ENCODE assay signal across 22 cellular contexts in genomic region chr7:27128034-27128433, GRCh38. TPM values are rescaled to one million over a fixed set of nuclear protein-coding genes. Genes with fewer than 3 reads are reported as not detected.
DNase-seq lines count a peak whose midpoint lies in the region; ATAC-seq, FAIRE-seq and TF ChIP-seq lines count a peak whose summit lies in the region.
"Had no signal": no experiment of that assay in that cellular context is flagged by ENCODE, and none has a peak within 500 bp of the region (broad histone marks: within the 10 kb centered on the region; RNA-seq: fewer than 3 reads in every experiment).

No MANE protein-coding gene starts in this region.

- H3K79me1 ChIP-seq in mesenchymal stem cell (replicated peaks; ENCODE audit: low read length, poor library complexity, severe bottlenecking): no peaks in the 10 kb centered on the region

- no TSS peak for BruUV-seq in OCI-LY7 (replicated peaks; lab: Mats Ljungman, UMichigan)

- WGBS in mesenchymal stem cell: 27% methylated on average over 2 of the region's 2 CpGs
- 35 to 44% methylated on average over 2 of the region's 2 CpGs for WGBS in pancreas, 2 donors

- H3K9ac ChIP-seq in colonic mucosa (ENCODE audit: low read depth in 2 of 2, low read length in 2 of 2): peak overlapping the region in 1 of 2 donors; percentile 36
- H3K9ac ChIP-seq in mesenchymal stem cell (ENCODE audit: low read length): no peak overlapping the region
- H3K9ac ChIP-seq in stomach smooth muscle (ENCODE audit: low read length in 2 of 2): peak overlapping the region; percentile 29 to 89
- H3K9ac ChIP-seq: KMS-11 had no signal

- no peak overlapping the region for H3K4ac ChIP-seq in mesenchymal stem cell (ENCODE audit: low read depth in 1 of 2, low read length in 2 of 2)

- H3K9me2 ChIP-seq in OCI-LY7 (ENCODE audit: insufficient read depth, low read length): no peaks in the 10 kb centered on the region

- TF ChIP-seq CTCF in HEK293 (tag by site-specific recombination; IDR thresholded peaks at IDR 0.05) (no peak), colonic mucosa (IDR thresholded peaks at IDR 0.05) (no peak), OCI-LY7 (conservative IDR thresholded peaks at IDR 0.05; ENCODE audit: low read length) (no peak), pancreas (IDR thresholded peaks at IDR 0.05) (no peak)

- no peaks in the 10 kb centered on the region for H3K4me1 Mint-ChIP-seq in activated naive CD4-positive, alpha-beta T cell treated with anti-CD3 and anti-CD28 coated beads, Interleukin-2, amount 10 ng/mL, durations not matched to agents 7 days and 5 days

- DNase-seq in colonic mucosa (peak; percentile 26), mesenchymal stem cell (no peak), OCI-LY7 (ENCODE audit: low spot score) (no peak), pancreas (no peak), activated gamma-delta T cell treated with Interleukin-2 at 50 U/mL for 16 hours (no peak)
- no peak for DNase-seq in activated naive CD4-positive, alpha-beta T cell treated with anti-CD3 and anti-CD28 coated beads, Interleukin-2, amount 10 ng/mL, durations not matched to agents 7 days and 5 days
- DNase-seq: activated CD4-positive, alpha-beta T cell treated with anti-CD3 and anti-CD28 coated beads for 48 hours; activated CD8-positive, alpha-beta memory T cell treated with anti-CD3 and anti-CD28 coated beads, Interleukin-2, amount 50 U/mL, for 48 hours; activated naive CD4-positive, alpha-beta T cell treated with Interleukin-2 at 50 U/mL for 16 hours; BE2C; effector CD8-positive, alpha-beta T cell; H7; hippocampal formation; NCI-H1092 treated with DMSO at 0.1 percent for 48 hours; NCI-H526 treated with DMSO at 0.1 percent for 48 hours had no signal

- H2BK120ac ChIP-seq in mesenchymal stem cell (ENCODE audit: low read depth, low read length): no peak overlapping the region

- H3K27me3 ChIP-seq in colonic mucosa (no peaks in the 10 kb centered on the region), mesenchymal stem cell (ENCODE audit: control insufficient read depth in 1 of 2, insufficient read depth in 1 of 2, low read length in 2 of 2) (no peaks in the 10 kb centered on the region), stomach smooth muscle (ENCODE audit: control insufficient read depth in 1 of 2, insufficient read depth in 2 of 2, low read length in 2 of 2) (no peaks in the 10 kb centered on the region), pancreas (peaks cover 0 to 76% (median 12%) of the 10 kb centered on the region in 4 donors)

- H2AFZ ChIP-seq in mesenchymal stem cell (ENCODE audit: low read depth, low read length) (no peak overlapping the region), OCI-LY7 (ENCODE audit: low read length) (no peak overlapping the region)

- H3K4me3 Mint-ChIP-seq in activated naive CD4-positive, alpha-beta T cell treated with anti-CD3 and anti-CD28 coated beads, Interleukin-2, amount 10 ng/mL, durations not matched to agents 7 days and 5 days: no peak overlapping the region

- H3K27ac ChIP-seq in HEK293 (ENCODE audit: extremely low read depth, low read depth, low read length) (peak overlapping the region; percentile 100), colonic mucosa (no peak overlapping the region), mesenchymal stem cell (ENCODE audit: low read length, poor library complexity, severe bottlenecking) (no peak overlapping the region), stomach smooth muscle (ENCODE audit: low read length) (peak overlapping the region; percentile 98), OCI-LY7 (ENCODE audit: low read depth, low read length, poor library complexity, severe bottlenecking) (no peak overlapping the region), pancreas (no peak overlapping the region)
- H3K27ac ChIP-seq: cardiac muscle cell, KMS-11 had no signal

- no peak overlapping the region for H2BK12ac ChIP-seq in mesenchymal stem cell (ENCODE audit: low read length in 2 of 2)

- H3K18ac ChIP-seq in mesenchymal stem cell (ENCODE audit: low read depth in 1 of 2, low read length in 2 of 2): no peak overlapping the region

- H3K23ac ChIP-seq in mesenchymal stem cell (ENCODE audit: low read length in 2 of 2): no peak overlapping the region

- no peak overlapping the region for H3K4me2 ChIP-seq in mesenchymal stem cell (ENCODE audit: low read length, poor library complexity, severe bottlenecking)
- no peak overlapping the region for H3K4me2 ChIP-seq in OCI-LY7 (ENCODE audit: low read length)
- H3K4me2 ChIP-seq: KMS-11, smooth muscle cell had no signal

- CTCF ChIA-PET in HEK293 (lab: Yijun Ruan, JAX): interaction anchor here (0.8 to 1.6 kb wide), 4 partner anchors 8 to 446 kb away, joined by 3 to 6 read pairs (median 4); no protein-coding TSS in a partner anchor
- CTCF ChIA-PET in OCI-LY7 (lab: Charles Lee; ENCODE audit: unreplicated experiment): interaction anchor here (0.9 kb wide), 1 partner anchor 31 kb away, joined by 3 read pairs; no protein-coding TSS in a partner anchor
- CTCF ChIA-PET in activated naive CD4-positive, alpha-beta T cell treated with anti-CD3 and anti-CD28 coated beads, Interleukin-2, amount 10 ng/mL, durations not matched to agents 7 days and 5 days (lab: Charles Lee): interaction anchor here (1.3 to 1.6 kb wide), 2 partner anchors 8 to 22 kb away, joined by 3 to 4 read pairs; no protein-coding TSS in a partner anchor

- no peak for ATAC-seq in pancreas

- FAIRE-seq in pancreas (lab: Jason Lieb, UNC): no peak

- H4K8ac ChIP-seq in mesenchymal stem cell (ENCODE audit: low read length): no peak overlapping the region

- H3K9me3 Mint-ChIP-seq in activated naive CD4-positive, alpha-beta T cell treated with anti-CD3 and anti-CD28 coated beads, Interleukin-2, amount 10 ng/mL, durations not matched to agents 7 days and 5 days: no peaks in the 10 kb centered on the region

- H3K4me1 ChIP-seq in HEK293 (ENCODE audit: control insufficient read depth, insufficient read depth, low read length) (peaks cover 56% of the 10 kb centered on the region), colonic mucosa (no peaks in the 10 kb centered on the region), mesenchymal stem cell (ENCODE audit: control insufficient read depth, insufficient read depth, low read depth, low read length) (peaks cover 21% of the 10 kb centered on the region), stomach smooth muscle (ENCODE audit: control insufficient read depth, insufficient read depth, low read length) (peaks cover 78% of the 10 kb centered on the region), OCI-LY7 (ENCODE audit: insufficient read depth, low read length, poor library complexity, severe bottlenecking) (peaks cover 4% of the 10 kb centered on the region), pancreas (no peaks in the 10 kb centered on the region)
- H3K4me1 ChIP-seq: BE2C had no signal

- no peak overlapping the region for H3K4me3 ChIP-seq in HEK293 (ENCODE audit: low read depth, low read length)
- no peak overlapping the region for H3K4me3 ChIP-seq in colonic mucosa
- H3K4me3 ChIP-seq in mesenchymal stem cell (ENCODE audit: insufficient read depth in 1 of 2, low read depth in 1 of 2, low read length in 2 of 2): no peak overlapping the region
- H3K4me3 ChIP-seq in stomach smooth muscle (ENCODE audit: low read length in 2 of 2): peak overlapping the region; percentile 34 to 93
- H3K4me3 ChIP-seq in OCI-LY7 (ENCODE audit: low read depth, low read length, poor library complexity, severe bottlenecking): no peak overlapping the region
- no peak overlapping the region for H3K4me3 ChIP-seq in pancreas
- H3K4me3 ChIP-seq: cardiac muscle cell, smooth muscle cell had no signal

- intact Hi-C loops in colonic mucosa (cut with DNase I) (no loop called here), OCI-LY7 (cut with micrococcal nuclease; ENCODE audit: unreplicated experiment) (no loop called here), pancreas (cut with DNase I) (no loop called here)

- H3K36me3 Mint-ChIP-seq in activated naive CD4-positive, alpha-beta T cell treated with anti-CD3 and anti-CD28 coated beads, Interleukin-2, amount 10 ng/mL, durations not matched to agents 7 days and 5 days: no peaks in the 10 kb centered on the region

- H3K36me3 ChIP-seq in HEK293 (ENCODE audit: control insufficient read depth in 2 of 2, insufficient read depth in 1 of 2, low read length in 2 of 2) (peaks cover 5 to 24% of the 10 kb centered on the region in 2 experiments; a peak in 1 of 3 replicates), colonic mucosa (no peaks in the 10 kb centered on the region), mesenchymal stem cell (ENCODE audit: control insufficient read depth in 1 of 2, insufficient read depth in 2 of 2, low read depth in 1 of 2, low read length in 2 of 2) (peaks cover 7 to 28% of the 10 kb centered on the region in 2 experiments), stomach smooth muscle (ENCODE audit: control insufficient read depth in 2 of 2, insufficient read depth in 2 of 2, low read length in 2 of 2) (no peaks in the 10 kb centered on the region), OCI-LY7 (ENCODE audit: insufficient read depth, low read length) (no peaks in the 10 kb centered on the region), pancreas (no peaks in the 10 kb centered on the region)
- H3K36me3 ChIP-seq: BE2C, cardiac muscle cell, thoracic aorta had no signal

- no peak overlapping the region for H4K91ac ChIP-seq in mesenchymal stem cell (ENCODE audit: low read length)

- H3K27ac Mint-ChIP-seq in activated naive CD4-positive, alpha-beta T cell treated with anti-CD3 and anti-CD28 coated beads, Interleukin-2, amount 10 ng/mL, durations not matched to agents 7 days and 5 days: no peak overlapping the region

- H3K14ac ChIP-seq in mesenchymal stem cell (ENCODE audit: low read length in 2 of 2): no peak overlapping the region

- H3K9me3 ChIP-seq in HEK293 (ENCODE audit: control insufficient read depth, insufficient read depth, low read depth, low read length) (no peaks in the 10 kb centered on the region), colonic mucosa (no peaks in the 10 kb centered on the region), mesenchymal stem cell (ENCODE audit: control insufficient read depth, low read length) (no peaks in the 10 kb centered on the region), stomach smooth muscle (ENCODE audit: control insufficient read depth in 2 of 2, low read length in 2 of 2) (no peaks in the 10 kb centered on the region), OCI-LY7 (ENCODE audit: low read length) (no peaks in the 10 kb centered on the region), pancreas (no peaks in the 10 kb centered on the region)
- H3K9me3 ChIP-seq: BE2C, thoracic aorta had no signal

- H3K79me2 ChIP-seq in OCI-LY7 (ENCODE audit: insufficient read depth, low read depth, low read length): no peaks in the 10 kb centered on the region

- no peak overlapping the region for H2BK5ac ChIP-seq in mesenchymal stem cell (ENCODE audit: low read depth, low read length, poor library complexity, severe bottlenecking)

- H4K20me1 ChIP-seq in OCI-LY7 (ENCODE audit: insufficient read depth, low read length): no peaks in the 10 kb centered on the region; the same call in 1 of the 2 replicates

- H2BK15ac ChIP-seq in mesenchymal stem cell (ENCODE audit: low read depth, poor library complexity, severe bottlenecking): no peak overlapping the region

- POLR2A ChIA-PET in HEK293 (lab: Yijun Ruan, JAX): interaction anchor here (0.7 to 1.4 kb wide), 4 partner anchors 10 to 14 kb away, joined by 3 to 4 read pairs (median 3); no protein-coding TSS in a partner anchor
- POLR2A ChIA-PET in OCI-LY7 (lab: Charles Lee): interaction anchor here (0.6 to 1.6 kb wide), 2 partner anchors 22 to 239 kb away, joined by 3 to 4 read pairs; no protein-coding TSS in a partner anchor

- peak overlapping the region; percentile 6 for H2AK5ac ChIP-seq in mesenchymal stem cell (ENCODE audit: low read length, severe bottlenecking)

- peaks cover 35% of the 10 kb centered on the region for H3K27me3 Mint-ChIP-seq in activated naive CD4-positive, alpha-beta T cell treated with anti-CD3 and anti-CD28 coated beads, Interleukin-2, amount 10 ng/mL, durations not matched to agents 7 days and 5 days

RNA-seq across cellular contexts. Expression of gene HOXA4, which starts 2.5 kb away (rescaled TPM):
- total RNA-seq in colonic mucosa: 1 to 10 TPM; 3.3 to 4.5 TPM
- polyA plus RNA-seq in mesenchymal stem cell (2013, experiment 1 of 2): 0.91 TPM
- 1.1 TPM for polyA plus RNA-seq in mesenchymal stem cell (2013, experiment 2 of 2)
- total RNA-seq in OCI-LY7 (2014; rRNA removed; shearing (Covaris generic)): 0.75 TPM in 1 of 2 replicates, not detected in the other
- total RNA-seq in OCI-LY7 (2022): 1.6 and 2.0 TPM in 2 replicates
- total RNA-seq in pancreas: under 1 TPM; 0.19 to 0.98 (median 0.25) TPM
- 1 to 10 TPM; 1.9 to 2.4 TPM for polyA plus RNA-seq in pancreas
- total RNA-seq: cardiac muscle cell, H7, osteocyte, smooth muscle cell had no signal

RNA-seq across cellular contexts. Expression of gene HOXA5, which starts 15.4 kb away (rescaled TPM):
- total RNA-seq in colonic mucosa: 10 to 100 TPM in 1 of 2 donors, 1 to 10 TPM in 1; 9.6 to 18.7 TPM
- polyA plus RNA-seq in mesenchymal stem cell (2013, experiment 1 of 2): 2.0 TPM
- 2.0 TPM for polyA plus RNA-seq in mesenchymal stem cell (2013, experiment 2 of 2)
- 3.4 and 17.5 TPM in 2 replicates for total RNA-seq in OCI-LY7 (2014; rRNA removed; shearing (Covaris generic))
- 7.4 and 7.9 TPM in 2 replicates for total RNA-seq in OCI-LY7 (2022)
- 1 to 10 TPM in 1 of 6 donors, under 1 TPM in 4, not detected in 1; 0.24 to 1.4 (median 0.76) TPM for total RNA-seq in pancreas
- polyA plus RNA-seq in pancreas: 1 to 10 TPM in 1 of 2 donors, under 1 TPM in 1; 0.95 to 1.2 TPM
- total RNA-seq: cardiac muscle cell, H7, osteocyte had no signal
- polyA plus RNA-seq: cardiac muscle cell had no signal

RNA-seq across cellular contexts. Expression of gene HOXA6, which starts 19.5 kb away (rescaled TPM):
- total RNA-seq in colonic mucosa (10 to 100 TPM; 10.9 to 29.6 TPM), OCI-LY7 (2022) (10.2 and 12.0 TPM in 2 replicates), pancreas (under 1 TPM in 1 of 6 donors, not detected in 5; 0.34 TPM)
- polyA plus RNA-seq in mesenchymal stem cell (2013, experiment 1 of 2): 0.62 TPM
- polyA plus RNA-seq in mesenchymal stem cell (2013, experiment 2 of 2): 0.59 TPM
- total RNA-seq in OCI-LY7 (2014; rRNA removed; shearing (Covaris generic)): 4.1 and 6.7 TPM in 2 replicates
- polyA plus RNA-seq in pancreas: under 1 TPM in 1 of 2 donors, not detected in 1; 0.12 TPM
- total RNA-seq: cardiac muscle cell, H7, osteocyte, thoracic aorta had no signal
- polyA plus RNA-seq: cardiac muscle cell had no signal

RNA-seq across cellular contexts. Expression of gene HOXA3, which starts 24.3 kb away (rescaled TPM):
- total RNA-seq in colonic mucosa (10 to 100 TPM; 13.3 to 14.1 TPM), OCI-LY7 (2022) (2.6 and 2.7 TPM in 2 replicates), pancreas (1 to 10 TPM in 1 of 6 donors, under 1 TPM in 4, not detected in 1; 0.13 to 1.9 (median 0.43) TPM)
- polyA plus RNA-seq in mesenchymal stem cell (2013, experiment 1 of 2): 0.39 TPM
- polyA plus RNA-seq in mesenchymal stem cell (2013, experiment 2 of 2): 0.51 TPM
- total RNA-seq in OCI-LY7 (2014; rRNA removed; shearing (Covaris generic)): 0.41 TPM in 1 of 2 replicates, not detected in the other
- under 1 TPM; 0.38 to 0.56 TPM for polyA plus RNA-seq in pancreas
- total RNA-seq: H7, osteocyte had no signal

RNA-seq across cellular contexts. Expression of gene HOXA2, which starts 25.6 kb away (rescaled TPM):
- total RNA-seq in colonic mucosa: 1 to 10 TPM; 1.8 to 2.4 TPM
- polyA plus RNA-seq in mesenchymal stem cell (2013, experiment 1 of 2): 0.51 TPM
- polyA plus RNA-seq in mesenchymal stem cell (2013, experiment 2 of 2): 0.58 TPM
- 0.25 TPM in 1 of 2 replicates, not detected in the other for total RNA-seq in OCI-LY7 (2014; rRNA removed; shearing (Covaris generic))
- total RNA-seq in OCI-LY7 (2022): 0.42 TPM in 1 of 2 replicates, not detected in the other
- under 1 TPM in 5 of 6 donors, not detected in 1; 0.09 to 0.53 (median 0.12) TPM for total RNA-seq in pancreas
- under 1 TPM; 0.27 to 0.28 TPM for polyA plus RNA-seq in pancreas
- total RNA-seq: H7, osteocyte, smooth muscle cell had no signal
- polyA plus RNA-seq: smooth muscle cell had no signal

Comparison
In these comparisons a context has a peak if more than half of its experiments do, and no peak if none do; other contexts are left out.
1. H3K27ac ChIP-seq: peak in HEK293 (single experiment) and stomach smooth muscle (single experiment); none in colonic mucosa (single experiment), mesenchymal stem cell (single experiment), OCI-LY7 (single experiment) and pancreas (0 of 4).
2. H3K4me3 ChIP-seq: peak in stomach smooth muscle (2 of 2); none in HEK293 (single experiment), colonic mucosa (single experiment), mesenchymal stem cell (0 of 2), OCI-LY7 (single experiment) and pancreas (0 of 4).